In the genomic region with DNA sequence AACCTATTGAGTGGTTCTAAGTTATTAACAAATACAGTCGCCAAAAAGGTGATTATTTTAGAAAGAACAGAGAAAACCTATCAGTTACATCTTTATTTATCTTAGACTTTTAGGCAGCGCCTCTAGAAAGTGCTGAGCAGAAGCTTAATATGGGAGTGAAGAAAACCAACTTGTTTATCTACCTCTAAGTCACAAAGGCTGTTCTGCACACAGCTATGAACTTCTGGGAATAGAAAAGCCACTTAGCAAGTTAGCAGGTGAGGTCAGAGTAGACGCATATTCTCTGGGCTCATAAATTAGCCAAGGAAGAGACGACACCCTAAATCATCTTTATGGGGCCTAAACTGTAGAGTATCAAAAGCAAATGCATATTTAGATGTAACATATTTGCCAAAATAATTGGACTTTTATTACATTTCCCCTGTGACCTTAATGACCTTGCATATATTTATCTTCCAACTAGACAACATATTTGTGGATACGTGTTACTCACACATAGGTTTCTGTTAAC, we compare ENCODE assay signal across 29 cellular contexts.
"Had no signal": no experiment of that assay in that cellular context is flagged by ENCODE, and none has a peak within 500 bp of the region (broad histone marks: within the 10 kb centered on the region; RNA-seq: fewer than 3 reads in every experiment).

No MANE protein-coding gene starts in this region.

- H3K9me3 Mint-ChIP-seq: activated T-cell treated with anti-CD3 and anti-CD28 coated beads, Interleukin-2, amount 50 U/mL, for 72 hours; central memory CD8-positive, alpha-beta T cell; dendritic cell treated with granulocyte-macrophage colony-stimulating factor and Interleukin-4, amounts not matched to agents 40 ng/mL and 50 ng/mL, for 4 days; natural killer cell treated with Interleukin-12 subunit alpha and Interleukin-12 subunit beta and Interleukin-15 and Interleukin-18, amount 100 ng/mL, for 72 hours; stimulated activated memory B cell treated with anti-CD40 and anti-IgM and Interleukin-4, amounts not matched to agents 10 μg/mL and 1 μg/mL and 100 μg/mL, for 72 hours; stimulated activated naive CD8-positive, alpha-beta T cell treated with anti-CD3 and anti-CD28 coated beads, Interleukin-15, amount 100 ng/mL, for 72 hours; T-helper 1 cell treated with Interleukin-12 subunit alpha and Interleukin-12 subunit beta and Interleukin-4 antibody, amounts not matched to agents 30 μg/mL and 1 μg/mL, for 36 hours had no signal

- H3K36me3 Mint-ChIP-seq: activated naive CD8-positive, alpha-beta T cell; stimulated activated memory B cell treated with anti-CD40 and anti-IgM and Interleukin-4, amounts not matched to agents 10 μg/mL and 1 μg/mL and 100 μg/mL, for 72 hours had no signal

- H3K27ac Mint-ChIP-seq: activated naive CD8-positive, alpha-beta T cell; activated T-cell treated with anti-CD3 and anti-CD28 coated beads, Interleukin-2, amount 50 U/mL, for 72 hours; dendritic cell treated with granulocyte-macrophage colony-stimulating factor and Interleukin-4, amounts not matched to agents 40 ng/mL and 50 ng/mL, for 4 days; natural killer cell treated with Interleukin-12 subunit alpha and Interleukin-12 subunit beta and Interleukin-15 and Interleukin-18, amount 100 ng/mL, for 72 hours; progenitor cell of endocrine pancreas; stimulated activated memory B cell treated with anti-CD40 and anti-IgM and Interleukin-4, amounts not matched to agents 10 μg/mL and 1 μg/mL and 100 μg/mL, for 72 hours; stimulated activated naive CD8-positive, alpha-beta T cell treated with anti-CD3 and anti-CD28 coated beads, Interleukin-15, amount 100 ng/mL, for 72 hours; T-helper 1 cell treated with Interleukin-12 subunit alpha and Interleukin-12 subunit beta and Interleukin-4 antibody, amounts not matched to agents 30 μg/mL and 1 μg/mL, for 36 hours had no signal

- ATAC-seq: activated T-cell treated with anti-CD3 and anti-CD28 coated beads, Interleukin-2, amount 50 U/mL, for 72 hours; mucosa of descending colon; natural killer cell treated with Interleukin-12 subunit alpha and Interleukin-12 subunit beta and Interleukin-15 and Interleukin-18, amount 100 ng/mL, for 72 hours; sciatic nerve; stimulated activated memory B cell treated with anti-CD40 and anti-IgM and Interleukin-4, amounts not matched to agents 10 μg/mL and 1 μg/mL and 100 μg/mL, for 72 hours; stimulated activated naive CD8-positive, alpha-beta T cell treated with anti-CD3 and anti-CD28 coated beads, Interleukin-15, amount 100 ng/mL, for 72 hours; upper lobe of right lung had no signal

- H3K4me3 ChIP-seq: left ventricle myocardium inferior, lung, mucosa of descending colon, skin epidermis, thyroid gland, upper lobe of right lung had no signal

- H3K27me3 ChIP-seq: thyroid gland, upper lobe of right lung had no signal

- H3K9me3 ChIP-seq: left ventricle myocardium inferior, mucosa of descending colon, thyroid gland, upper lobe of right lung had no signal

- H3K27ac ChIP-seq: left ventricle myocardium inferior, thyroid gland, upper lobe of right lung, VCaP had no signal

- H3K4me1 ChIP-seq: left ventricle myocardium inferior, upper lobe of right lung had no signal

- H3K4me1 Mint-ChIP-seq: central memory CD8-positive, alpha-beta T cell had no signal

- H3K36me3 ChIP-seq: left ventricle myocardium inferior, thyroid gland, upper lobe of right lung had no signal

- H3K4me3 Mint-ChIP-seq: activated naive CD8-positive, alpha-beta T cell; activated T-cell treated with anti-CD3 and anti-CD28 coated beads, Interleukin-2, amount 50 U/mL, for 72 hours; central memory CD8-positive, alpha-beta T cell; dendritic cell treated with granulocyte-macrophage colony-stimulating factor and Interleukin-4, amounts not matched to agents 40 ng/mL and 50 ng/mL, for 4 days; natural killer cell treated with Interleukin-12 subunit alpha and Interleukin-12 subunit beta and Interleukin-15 and Interleukin-18, amount 100 ng/mL, for 72 hours; stimulated activated memory B cell treated with anti-CD40 and anti-IgM and Interleukin-4, amounts not matched to agents 10 μg/mL and 1 μg/mL and 100 μg/mL, for 72 hours; stimulated activated naive CD8-positive, alpha-beta T cell treated with anti-CD3 and anti-CD28 coated beads, Interleukin-15, amount 100 ng/mL, for 72 hours; T-helper 1 cell treated with Interleukin-12 subunit alpha and Interleukin-12 subunit beta and Interleukin-4 antibody, amounts not matched to agents 30 μg/mL and 1 μg/mL, for 36 hours had no signal

- H3K27me3 Mint-ChIP-seq: dendritic cell treated with granulocyte-macrophage colony-stimulating factor and Interleukin-4, amounts not matched to agents 40 ng/mL and 50 ng/mL, for 4 days; progenitor cell of endocrine pancreas; stimulated activated memory B cell treated with anti-CD40 and anti-IgM and Interleukin-4, amounts not matched to agents 10 μg/mL and 1 μg/mL and 100 μg/mL, for 72 hours; stimulated activated naive CD8-positive, alpha-beta T cell treated with anti-CD3 and anti-CD28 coated beads, Interleukin-15, amount 100 ng/mL, for 72 hours had no signal

- DNase-seq: activated CD4-positive, alpha-beta T cell treated with anti-CD3 and anti-CD28 coated beads for 4 hours; activated CD4-positive, alpha-beta T cell treated with anti-CD3 and anti-CD28 coated beads, Interleukin-2, amount 50 U/mL, for 4 hours; activated naive CD4-positive, alpha-beta T cell treated with Interleukin-2 at 50 U/mL for 16 hours; activated T-cell treated with anti-CD3 and anti-CD28 coated beads for 4 hours; activated T-cell treated with anti-CD3 and anti-CD28 coated beads, Interleukin-2, amount 50 U/mL, for 72 hours; anterior cingulate cortex; erythroblast; foreskin melanocyte; islet precursor cell; left ventricle myocardium inferior; mucosa of descending colon; stimulated activated CD4-positive, alpha-beta T cell treated with anti-CD3 and anti-CD28 coated beads, Interleukin-4, amount 100 ng/mL, for 4 hours; stimulated activated CD8-positive, alpha-beta memory T cell treated with anti-CD3 and anti-CD28 coated beads, Interleukin-4, amount 100 ng/mL, for 48 hours; stimulated activated naive CD8-positive, alpha-beta T cell treated with anti-CD3 and anti-CD28 coated beads, Interleukin-15, amount 100 ng/mL, for 72 hours; substantia nigra; T-helper 9 cell; thyroid gland; upper lobe of right lung had no signal
